In the genomic region with DNA sequence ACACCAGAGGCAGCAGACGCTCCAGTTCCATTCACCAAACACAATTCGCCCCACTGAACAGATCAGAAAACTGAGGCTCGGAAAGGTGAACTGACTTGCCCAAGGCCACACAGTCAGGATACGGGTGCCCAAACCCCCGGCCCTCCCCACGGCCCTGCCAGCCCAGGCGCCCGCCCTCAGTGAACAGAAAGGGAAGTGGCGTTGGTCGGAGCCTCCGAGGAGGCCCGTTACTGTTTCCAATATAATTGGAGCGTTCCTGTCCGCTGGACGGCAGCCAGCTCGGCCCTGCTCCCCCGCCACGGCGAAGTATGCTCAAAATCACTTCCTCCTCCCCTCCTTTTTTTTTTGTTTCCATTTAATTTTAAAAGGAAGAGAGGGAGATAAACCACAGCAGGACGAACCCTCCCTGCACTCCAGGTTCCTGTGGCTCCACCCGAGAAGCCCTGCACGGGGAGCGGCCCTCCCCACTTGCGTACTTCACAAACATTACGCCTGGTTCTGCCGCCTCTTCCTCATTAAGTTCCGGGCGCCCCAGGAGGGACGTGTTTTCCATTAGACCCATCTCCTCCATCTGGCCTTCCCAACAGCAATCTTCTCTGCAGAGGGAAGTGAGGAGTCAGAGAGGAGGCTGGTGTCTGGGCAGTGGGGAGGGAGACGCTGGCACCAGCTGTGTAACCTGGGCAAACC, we compare ENCODE assay signal across 1 cellular context.
TF ChIP-seq lines count a peak whose summit lies in the region.

No MANE protein-coding gene starts in this region.

TF ChIP-seq in K562, 482 proteins besides CTCF, POLR2A, EP300 and RAD21 (continued from another document):
- TF ChIP-seq, protein P1, sequence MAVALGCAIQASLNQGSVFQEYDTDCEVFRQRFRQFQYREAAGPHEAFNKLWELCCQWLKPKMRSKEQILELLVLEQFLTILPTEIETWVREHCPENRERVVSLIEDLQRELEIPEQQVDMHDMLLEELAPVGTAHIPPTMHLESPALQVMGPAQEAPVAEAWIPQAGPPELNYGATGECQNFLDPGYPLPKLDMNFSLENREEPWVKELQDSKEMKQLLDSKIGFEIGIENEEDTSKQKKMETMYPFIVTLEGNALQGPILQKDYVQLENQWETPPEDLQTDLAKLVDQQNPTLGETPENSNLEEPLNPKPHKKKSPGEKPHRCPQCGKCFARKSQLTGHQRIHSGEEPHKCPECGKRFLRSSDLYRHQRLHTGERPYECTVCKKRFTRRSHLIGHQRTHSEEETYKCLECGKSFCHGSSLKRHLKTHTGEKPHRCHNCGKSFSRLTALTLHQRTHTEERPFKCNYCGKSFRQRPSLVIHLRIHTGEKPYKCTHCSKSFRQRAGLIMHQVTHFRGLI (CRISPR knock-in tag; IDR thresholded peaks at IDR 0.05): no peak
- TF ChIP-seq CXXC5 (CRISPR knock-in tag; IDR thresholded peaks at IDR 0.05) (peak; percentile 60), KDM4B (IDR thresholded peaks at IDR 0.05; ENCODE audit: borderline replicate concordance in 2 of 2, low read depth in 1 of 2) (no peak), KLF1 (tag; IDR thresholded peaks at IDR 0.05) (no peak), ZNF780A (CRISPR knock-in tag; IDR thresholded peaks at IDR 0.05) (no peak), TFAM (CRISPR knock-in tag; conservative IDR thresholded peaks at IDR 0.05) (no peak), GABPB2 (CRISPR knock-in tag; conservative IDR thresholded peaks at IDR 0.05) (no peak), ZNF175 (CRISPR knock-in tag; IDR thresholded peaks at IDR 0.05; ENCODE audit: low read depth) (no peak), SAP30 (IDR thresholded peaks at IDR 0.05; ENCODE audit: borderline replicate concordance, insufficient read depth, low read depth, low read length, poor library complexity, severe bottlenecking) (no peak), ELF1 (tag; IDR thresholded peaks at IDR 0.05) (0 out of 2 replicates have a peak, but pooled peaks have one; percentile 20), FOS (IDR thresholded peaks at IDR 0.05; ENCODE audit: extremely low read depth, insufficient read length) (no peak), ZNF444 (CRISPR knock-in tag; IDR thresholded peaks at IDR 0.05) (no peak), STAT5B (CRISPR knock-in tag; IDR thresholded peaks at IDR 0.05) (no peak), GATAD2A (IDR thresholded peaks at IDR 0.05) (no peak), ZFP30 (CRISPR knock-in tag; IDR thresholded peaks at IDR 0.05; ENCODE audit: borderline replicate concordance) (no peak), FUS (optimal IDR thresholded peaks at IDR 0.05; ENCODE audit: low read depth, low read length) (no peak), BDP1 (IDR thresholded peaks at IDR 0.05; ENCODE audit: insufficient read depth, insufficient read length) (no peak), NFATC3 (IDR thresholded peaks at IDR 0.05) (no peak), SOX6 (IDR thresholded peaks at IDR 0.05) (peak; percentile 30; the same call in 1 of the 2 replicates), FIP1L1 (IDR thresholded peaks at IDR 0.05; ENCODE audit: low read depth, low read length, poor library complexity, severe bottlenecking) (no peak), MYC (IDR thresholded peaks at IDR 0.05; ENCODE audit: low read depth, low read length) (no peak), MYC (CRISPR knock-in tag; IDR thresholded peaks at IDR 0.05; ENCODE audit: borderline replicate concordance, low read depth) (no peak), ZBTB1 (CRISPR knock-in tag; IDR thresholded peaks at IDR 0.05; ENCODE audit: borderline replicate concordance, low read depth) (peak; percentile 65; the same call in 1 of the 2 replicates), ZNF253 (CRISPR knock-in tag; conservative IDR thresholded peaks at IDR 0.05) (no peak), ADNP (tag; IDR thresholded peaks at IDR 0.05) (peak; percentile 97), OTX1 (CRISPR knock-in tag; IDR thresholded peaks at IDR 0.05) (no peak), RBM22 (IDR thresholded peaks at IDR 0.05; ENCODE audit: low read depth, low read length, poor library complexity, severe bottlenecking) (no peak), MTA1 (IDR thresholded peaks at IDR 0.05; ENCODE audit: borderline replicate concordance) (no peak)
- TF ChIP-seq, protein P2, sequence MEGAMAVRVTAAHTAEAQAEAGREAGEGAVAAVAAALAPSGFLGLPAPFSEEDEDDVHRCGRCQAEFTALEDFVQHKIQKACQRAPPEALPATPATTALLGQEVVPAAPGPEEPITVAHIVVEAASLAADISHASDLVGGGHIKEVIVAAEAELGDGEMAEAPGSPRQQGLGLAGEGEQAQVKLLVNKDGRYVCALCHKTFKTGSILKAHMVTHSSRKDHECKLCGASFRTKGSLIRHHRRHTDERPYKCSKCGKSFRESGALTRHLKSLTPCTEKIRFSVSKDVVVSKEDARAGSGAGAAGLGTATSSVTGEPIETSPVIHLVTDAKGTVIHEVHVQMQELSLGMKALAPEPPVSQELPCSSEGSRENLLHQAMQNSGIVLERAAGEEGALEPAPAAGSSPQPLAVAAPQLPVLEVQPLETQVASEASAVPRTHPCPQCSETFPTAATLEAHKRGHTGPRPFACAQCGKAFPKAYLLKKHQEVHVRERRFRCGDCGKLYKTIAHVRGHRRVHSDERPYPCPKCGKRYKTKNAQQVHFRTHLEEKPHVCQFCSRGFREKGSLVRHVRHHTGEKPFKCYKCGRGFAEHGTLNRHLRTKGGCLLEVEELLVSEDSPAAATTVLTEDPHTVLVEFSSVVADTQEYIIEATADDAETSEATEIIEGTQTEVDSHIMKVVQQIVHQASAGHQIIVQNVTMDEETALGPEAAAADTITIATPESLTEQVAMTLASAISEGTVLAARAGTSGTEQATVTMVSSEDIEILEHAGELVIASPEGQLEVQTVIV (CRISPR knock-in tag; IDR thresholded peaks at IDR 0.05; ENCODE audit: borderline replicate concordance): no peak
- TF ChIP-seq, protein P3, sequence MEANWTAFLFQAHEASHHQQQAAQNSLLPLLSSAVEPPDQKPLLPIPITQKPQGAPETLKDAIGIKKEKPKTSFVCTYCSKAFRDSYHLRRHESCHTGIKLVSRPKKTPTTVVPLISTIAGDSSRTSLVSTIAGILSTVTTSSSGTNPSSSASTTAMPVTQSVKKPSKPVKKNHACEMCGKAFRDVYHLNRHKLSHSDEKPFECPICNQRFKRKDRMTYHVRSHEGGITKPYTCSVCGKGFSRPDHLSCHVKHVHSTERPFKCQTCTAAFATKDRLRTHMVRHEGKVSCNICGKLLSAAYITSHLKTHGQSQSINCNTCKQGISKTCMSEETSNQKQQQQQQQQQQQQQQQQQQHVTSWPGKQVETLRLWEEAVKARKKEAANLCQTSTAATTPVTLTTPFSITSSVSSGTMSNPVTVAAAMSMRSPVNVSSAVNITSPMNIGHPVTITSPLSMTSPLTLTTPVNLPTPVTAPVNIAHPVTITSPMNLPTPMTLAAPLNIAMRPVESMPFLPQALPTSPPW (CRISPR knock-in tag; IDR thresholded peaks at IDR 0.05): peak; percentile 73
- TF ChIP-seq, protein P4, sequence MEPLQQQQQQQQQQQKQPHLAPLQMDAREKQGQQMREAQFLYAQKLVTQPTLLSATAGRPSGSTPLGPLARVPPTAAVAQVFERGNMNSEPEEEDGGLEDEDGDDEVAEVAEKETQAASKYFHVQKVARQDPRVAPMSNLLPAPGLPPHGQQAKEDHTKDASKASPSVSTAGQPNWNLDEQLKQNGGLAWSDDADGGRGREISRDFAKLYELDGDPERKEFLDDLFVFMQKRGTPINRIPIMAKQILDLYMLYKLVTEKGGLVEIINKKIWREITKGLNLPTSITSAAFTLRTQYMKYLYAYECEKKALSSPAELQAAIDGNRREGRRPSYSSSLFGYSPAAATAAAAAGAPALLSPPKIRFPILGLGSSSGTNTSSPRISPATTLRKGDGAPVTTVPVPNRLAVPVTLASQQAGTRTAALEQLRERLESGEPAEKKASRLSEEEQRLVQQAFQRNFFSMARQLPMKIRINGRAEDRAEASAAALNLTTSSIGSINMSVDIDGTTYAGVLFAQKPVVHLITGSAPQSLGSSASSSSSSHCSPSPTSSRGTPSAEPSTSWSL (CRISPR knock-in tag; IDR thresholded peaks at IDR 0.05; ENCODE audit: borderline replicate concordance): no peak
- TF ChIP-seq, protein P5, sequence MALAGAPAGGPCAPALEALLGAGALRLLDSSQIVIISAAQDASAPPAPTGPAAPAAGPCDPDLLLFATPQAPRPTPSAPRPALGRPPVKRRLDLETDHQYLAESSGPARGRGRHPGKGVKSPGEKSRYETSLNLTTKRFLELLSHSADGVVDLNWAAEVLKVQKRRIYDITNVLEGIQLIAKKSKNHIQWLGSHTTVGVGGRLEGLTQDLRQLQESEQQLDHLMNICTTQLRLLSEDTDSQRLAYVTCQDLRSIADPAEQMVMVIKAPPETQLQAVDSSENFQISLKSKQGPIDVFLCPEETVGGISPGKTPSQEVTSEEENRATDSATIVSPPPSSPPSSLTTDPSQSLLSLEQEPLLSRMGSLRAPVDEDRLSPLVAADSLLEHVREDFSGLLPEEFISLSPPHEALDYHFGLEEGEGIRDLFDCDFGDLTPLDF (CRISPR knock-in tag; IDR thresholded peaks at IDR 0.05): no peak
- TF ChIP-seq, protein P6, sequence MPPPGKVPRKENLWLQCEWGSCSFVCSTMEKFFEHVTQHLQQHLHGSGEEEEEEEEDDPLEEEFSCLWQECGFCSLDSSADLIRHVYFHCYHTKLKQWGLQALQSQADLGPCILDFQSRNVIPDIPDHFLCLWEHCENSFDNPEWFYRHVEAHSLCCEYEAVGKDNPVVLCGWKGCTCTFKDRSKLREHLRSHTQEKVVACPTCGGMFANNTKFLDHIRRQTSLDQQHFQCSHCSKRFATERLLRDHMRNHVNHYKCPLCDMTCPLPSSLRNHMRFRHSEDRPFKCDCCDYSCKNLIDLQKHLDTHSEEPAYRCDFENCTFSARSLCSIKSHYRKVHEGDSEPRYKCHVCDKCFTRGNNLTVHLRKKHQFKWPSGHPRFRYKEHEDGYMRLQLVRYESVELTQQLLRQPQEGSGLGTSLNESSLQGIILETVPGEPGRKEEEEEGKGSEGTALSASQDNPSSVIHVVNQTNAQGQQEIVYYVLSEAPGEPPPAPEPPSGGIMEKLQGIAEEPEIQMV (tag; conservative IDR thresholded peaks at IDR 0.05; ENCODE audit: low read depth): no peak
- TF ChIP-seq, protein P7, sequence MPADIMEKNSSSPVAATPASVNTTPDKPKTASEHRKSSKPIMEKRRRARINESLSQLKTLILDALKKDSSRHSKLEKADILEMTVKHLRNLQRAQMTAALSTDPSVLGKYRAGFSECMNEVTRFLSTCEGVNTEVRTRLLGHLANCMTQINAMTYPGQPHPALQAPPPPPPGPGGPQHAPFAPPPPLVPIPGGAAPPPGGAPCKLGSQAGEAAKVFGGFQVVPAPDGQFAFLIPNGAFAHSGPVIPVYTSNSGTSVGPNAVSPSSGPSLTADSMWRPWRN (IDR thresholded peaks at IDR 0.05; ENCODE audit: low read depth): no peak
- TF ChIP-seq, protein P8, sequence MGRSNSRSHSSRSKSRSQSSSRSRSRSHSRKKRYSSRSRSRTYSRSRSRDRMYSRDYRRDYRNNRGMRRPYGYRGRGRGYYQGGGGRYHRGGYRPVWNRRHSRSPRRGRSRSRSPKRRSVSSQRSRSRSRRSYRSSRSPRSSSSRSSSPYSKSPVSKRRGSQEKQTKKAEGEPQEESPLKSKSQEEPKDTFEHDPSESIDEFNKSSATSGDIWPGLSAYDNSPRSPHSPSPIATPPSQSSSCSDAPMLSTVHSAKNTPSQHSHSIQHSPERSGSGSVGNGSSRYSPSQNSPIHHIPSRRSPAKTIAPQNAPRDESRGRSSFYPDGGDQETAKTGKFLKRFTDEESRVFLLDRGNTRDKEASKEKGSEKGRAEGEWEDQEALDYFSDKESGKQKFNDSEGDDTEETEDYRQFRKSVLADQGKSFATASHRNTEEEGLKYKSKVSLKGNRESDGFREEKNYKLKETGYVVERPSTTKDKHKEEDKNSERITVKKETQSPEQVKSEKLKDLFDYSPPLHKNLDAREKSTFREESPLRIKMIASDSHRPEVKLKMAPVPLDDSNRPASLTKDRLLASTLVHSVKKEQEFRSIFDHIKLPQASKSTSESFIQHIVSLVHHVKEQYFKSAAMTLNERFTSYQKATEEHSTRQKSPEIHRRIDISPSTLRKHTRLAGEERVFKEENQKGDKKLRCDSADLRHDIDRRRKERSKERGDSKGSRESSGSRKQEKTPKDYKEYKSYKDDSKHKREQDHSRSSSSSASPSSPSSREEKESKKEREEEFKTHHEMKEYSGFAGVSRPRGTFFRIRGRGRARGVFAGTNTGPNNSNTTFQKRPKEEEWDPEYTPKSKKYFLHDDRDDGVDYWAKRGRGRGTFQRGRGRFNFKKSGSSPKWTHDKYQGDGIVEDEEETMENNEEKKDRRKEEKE (IDR thresholded peaks at IDR 0.05; ENCODE audit: borderline replicate concordance in 1 of 2, control insufficient read depth in 1 of 2, low read depth in 2 of 2, low read length in 1 of 2): no peak
- TF ChIP-seq, protein P9, sequence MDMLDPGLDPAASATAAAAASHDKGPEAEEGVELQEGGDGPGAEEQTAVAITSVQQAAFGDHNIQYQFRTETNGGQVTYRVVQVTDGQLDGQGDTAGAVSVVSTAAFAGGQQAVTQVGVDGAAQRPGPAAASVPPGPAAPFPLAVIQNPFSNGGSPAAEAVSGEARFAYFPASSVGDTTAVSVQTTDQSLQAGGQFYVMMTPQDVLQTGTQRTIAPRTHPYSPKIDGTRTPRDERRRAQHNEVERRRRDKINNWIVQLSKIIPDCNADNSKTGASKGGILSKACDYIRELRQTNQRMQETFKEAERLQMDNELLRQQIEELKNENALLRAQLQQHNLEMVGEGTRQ (CRISPR knock-in tag; IDR thresholded peaks at IDR 0.05): no peak
